In the genomic region with DNA sequence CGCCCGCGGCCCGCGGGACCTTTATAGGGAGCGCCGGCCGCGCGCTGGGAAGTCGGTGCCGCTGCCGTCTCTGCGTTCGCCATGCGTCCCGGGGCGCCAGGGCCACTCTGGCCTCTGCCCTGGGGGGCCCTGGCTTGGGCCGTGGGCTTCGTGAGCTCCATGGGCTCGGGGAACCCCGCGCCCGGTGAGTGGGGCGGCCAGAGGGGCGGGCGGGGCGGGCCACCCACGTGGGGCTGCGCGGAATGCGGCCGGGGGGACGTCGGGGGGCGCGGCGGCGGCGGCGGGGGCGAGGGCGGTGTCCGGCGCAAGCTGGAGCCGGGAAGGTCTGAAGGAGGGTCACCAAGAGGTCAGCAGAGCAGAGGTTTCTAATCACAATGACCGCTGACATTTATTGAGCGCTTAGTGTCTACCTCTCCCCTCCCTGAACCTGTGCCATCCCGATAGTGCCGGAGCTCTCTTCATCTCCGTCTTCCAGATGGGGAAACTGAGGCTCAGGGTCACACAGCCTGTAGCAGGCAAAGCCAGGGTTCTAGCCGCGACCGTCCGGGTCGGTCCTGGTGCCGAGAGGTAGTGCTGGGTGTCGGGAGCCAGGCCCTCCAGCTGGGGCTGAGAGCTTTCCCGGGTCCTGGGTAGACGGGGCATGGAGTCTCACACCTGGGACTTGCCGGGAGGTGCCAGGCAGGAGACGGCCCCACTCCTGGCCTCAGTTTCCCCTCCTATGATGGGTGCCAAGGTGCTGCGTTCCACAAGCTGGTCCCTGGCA, we compare ENCODE assay signal across 8 cellular contexts. TPM values are rescaled to one million over a fixed set of nuclear protein-coding genes. Genes with fewer than 3 reads are reported as not detected.
DNase-seq lines count a peak whose midpoint lies in the region; ATAC-seq and TF ChIP-seq lines count a peak whose summit lies in the region.

A gene (plus strand): TSS at position 50 of the 763 bp plus-strand sequence. CDS start 32 bp downstream, at position 82.

- H3K36me3 ChIP-seq in PC-9 (ENCODE audit: low read depth) (no peaks in the 10 kb centered on the region), fibroblast of lung (ENCODE audit: control insufficient read depth, insufficient read depth, low read length) (no peaks in the 10 kb centered on the region), neutrophil (no peaks in the 10 kb centered on the region)

- POLR2A ChIA-PET in PC-9 (lab: Charles Lee; ENCODE audit: unreplicated experiment): interaction anchor here (0.6 to 1.5 kb wide), 6 partner anchors 13 to 592 kb away, joined by 4 to 20 read pairs (median 6); no protein-coding TSS in a partner anchor

- ATAC-seq in GM18870 (IDR thresholded peaks at IDR 0.05; ENCODE audit: unreplicated experiment): no peak

- H3F3A ChIP-seq in PC-9 (ENCODE audit: insufficient read depth, low read depth): peaks cover 31% of the 10 kb centered on the region

- H3K4me3 ChIP-seq in AG10803 (ENCODE audit: low read length) (peak within 1 kb of the TSS; percentile 86), PC-9 (peak within 1 kb of the TSS; percentile 72), fibroblast of lung (replicated peaks in 1 of 4; ENCODE audit: control extremely low read depth in 1 of 4, insufficient read depth in 1 of 4, low read depth in 3 of 4, low read length in 4 of 4) (peak within 1 kb of the TSS; percentile 50 to 85 (median 64)), neutrophil (ENCODE audit: low read depth in 1 of 2, low read length in 1 of 2) (peak within 1 kb of the TSS; percentile 43 to 49)

- intact Hi-C loops in PC-9 (cut with micrococcal nuclease; ENCODE audit: unreplicated experiment): loop anchor here (1.0 kb wide), 2 partner anchors 13 to 76 kb away; a partner anchor contains a TSS

- no TSS peak for BruUV-seq in PC-9 (replicated peaks; lab: Mats Ljungman, UMichigan)

- H3K4me1 ChIP-seq in PC-9 (replicated peaks; ENCODE audit: insufficient read depth): peaks cover 30% of the 10 kb centered on the region
- H3K4me1 ChIP-seq in fibroblast of lung (ENCODE audit: control insufficient read depth, extremely low read depth, insufficient read depth, low read length): peaks cover 17% of the 10 kb centered on the region
- H3K4me1 ChIP-seq in neutrophil (ENCODE audit: control insufficient read depth in 1 of 2, insufficient read depth in 1 of 2, low read depth in 1 of 2, low read length in 1 of 2): peaks cover 63 to 76% of the 10 kb centered on the region in 2 experiments

- no peaks in the 10 kb centered on the region for H3K27me3 ChIP-seq in PC-9 (ENCODE audit: insufficient read depth, low read depth)
- H3K27me3 ChIP-seq in fibroblast of lung (ENCODE audit: control insufficient read depth, insufficient read depth, low read length): no peaks in the 10 kb centered on the region
- H3K27me3 ChIP-seq in neutrophil: peaks cover 6% of the 10 kb centered on the region

- no peak within 1 kb of the TSS for H2AFZ ChIP-seq in PC-9
- no peak within 1 kb of the TSS for H2AFZ ChIP-seq in fibroblast of lung (ENCODE audit: low read length)

- H3K9ac ChIP-seq in fibroblast of lung (ENCODE audit: insufficient read depth, low read length): peak within 1 kb of the TSS; percentile 82

- no peak for DNase-seq in AG10803 (ENCODE audit: low read depth)
- DNase-seq in PC-9: peak in 1 of 2 experiments; percentile 41
- DNase-seq in fibroblast of lung (ENCODE audit: low read depth in 2 of 2): peak; percentile 34 to 37
- no peak for DNase-seq in globus pallidus (ENCODE audit: low spot score)
- DNase-seq in occipital lobe (lab: John Stamatoyannopoulos, UW): no peak
- no peak for DNase-seq in HPDE6-E6E7 (ENCODE audit: extremely low spot score)

- no peaks in the 10 kb centered on the region for H3K9me2 ChIP-seq in PC-9 (ENCODE audit: insufficient read depth)

- CTCF ChIA-PET in PC-9 (lab: Charles Lee): no interaction called here

- H3K27ac ChIP-seq in PC-9: peak within 1 kb of the TSS; percentile 43; the same call in 1 of the 2 replicates
- H3K27ac ChIP-seq in fibroblast of lung (ENCODE audit: insufficient read depth, low read length): peak within 1 kb of the TSS; percentile 62
- H3K27ac ChIP-seq in neutrophil: peak within 1 kb of the TSS; percentile 3

- H4K20me1 ChIP-seq in PC-9 (ENCODE audit: insufficient read depth) (no peaks in the 10 kb centered on the region), fibroblast of lung (ENCODE audit: control insufficient read depth, extremely low read depth, insufficient read depth, low read length) (no peaks in the 10 kb centered on the region)

- peak within 1 kb of the TSS; percentile 95 for H3K4me2 ChIP-seq in PC-9
- H3K4me2 ChIP-seq in fibroblast of lung (ENCODE audit: extremely low read depth, insufficient read depth, low read length): peak within 1 kb of the TSS; percentile 79

- H3K79me2 ChIP-seq in PC-9 (ENCODE audit: low read depth) (peaks cover 19% of the 10 kb centered on the region), fibroblast of lung (ENCODE audit: control insufficient read depth, insufficient read depth, low read length) (peaks cover 2% of the 10 kb centered on the region)

- H3K9me3 ChIP-seq in PC-9 (ENCODE audit: insufficient read depth, low read depth) (no peaks in the 10 kb centered on the region), fibroblast of lung (ENCODE audit: control insufficient read depth, insufficient read depth, low read depth, low read length) (no peaks in the 10 kb centered on the region), neutrophil (no peaks in the 10 kb centered on the region)

- TF ChIP-seq CTCF in AG10803 (conservative IDR thresholded peaks at IDR 0.05; ENCODE audit: low read length): no peak
- TF ChIP-seq CTCF in PC-9 (conservative IDR thresholded peaks at IDR 0.05): no peak
- TF ChIP-seq CTCF in fibroblast of lung (conservative IDR thresholded peaks at IDR 0.05 in 1 of 2, IDR thresholded peaks at IDR 0.05 in 1 of 2; ENCODE audit: low read depth in 1 of 2, low read length in 2 of 2): no peak
- TF ChIP-seq CTCF in neutrophil (IDR thresholded peaks at IDR 0.05): no peak

RNA-seq across cellular contexts. Expression of the gene that starts here (rescaled TPM):
- total RNA-seq in PC-9 (2021): 40.9 and 85.1 TPM in 2 replicates
- total RNA-seq in fibroblast of lung: 26.8 and 36.5 TPM in 2 replicates
- polyA plus RNA-seq in fibroblast of lung: 10.2 and 18.6 TPM in 2 replicates
- 16.7 and 28.3 TPM in 2 replicates for polyA plus RNA-seq in fibroblast of lung (2012)
- polyA minus RNA-seq in fibroblast of lung (ENCODE audit: low replicate concordance): 11.8 and 20.3 TPM in 2 replicates
- 3.3 TPM for total RNA-seq in occipital lobe

Comparison
In these comparisons a context has a peak if more than half of its experiments do, and no peak if none do; other contexts are left out.
1. DNase-seq: peak in fibroblast of lung (2 of 2); none in AG10803 (single experiment), globus pallidus (single experiment), occipital lobe (single experiment) and HPDE6-E6E7 (single experiment).
2. H3K27ac ChIP-seq: peak in every context shown above with its lines; median percentile 62 in fibroblast of lung; 43 in PC-9; 3 in neutrophil.
3. Peak in every context shown above with its lines, with median percentiles within 50 percentile points of each other: H3K4me3 ChIP-seq.